ENCODE assay signal across 10 cellular contexts in genomic region chr18:55964171-55964570, GRCh38.
"Had no signal": no experiment of that assay in that cellular context is flagged by ENCODE, and none has a peak within 500 bp of the region (broad histone marks: within the 10 kb centered on the region; RNA-seq: fewer than 3 reads in every experiment).

No MANE protein-coding gene starts in this region.

- ATAC-seq: HCT116, HepG2, K562 had no signal

- H3K4me3 ChIP-seq: GM23248, HAP-1, K562 had no signal

- H3K27ac ChIP-seq: GM23248, HL-60 had no signal

- FAIRE-seq: HepG2, K562 had no signal

- H3K9me3 ChIP-seq: HAP-1 had no signal

- DNase-seq: GM23248, GOT3, H7, HFFc6, IMR-90 had no signal

- H3K4me3 Mint-ChIP-seq: HFFc6 had no signal

- H3K9me3 Mint-ChIP-seq: HFFc6 had no signal

- H3K36me3 ChIP-seq: HAP-1 had no signal

- H3K27ac Mint-ChIP-seq: HFFc6 had no signal
